Comparison of ENCODE assay signal across 15 cellular contexts in the genomic region with DNA sequence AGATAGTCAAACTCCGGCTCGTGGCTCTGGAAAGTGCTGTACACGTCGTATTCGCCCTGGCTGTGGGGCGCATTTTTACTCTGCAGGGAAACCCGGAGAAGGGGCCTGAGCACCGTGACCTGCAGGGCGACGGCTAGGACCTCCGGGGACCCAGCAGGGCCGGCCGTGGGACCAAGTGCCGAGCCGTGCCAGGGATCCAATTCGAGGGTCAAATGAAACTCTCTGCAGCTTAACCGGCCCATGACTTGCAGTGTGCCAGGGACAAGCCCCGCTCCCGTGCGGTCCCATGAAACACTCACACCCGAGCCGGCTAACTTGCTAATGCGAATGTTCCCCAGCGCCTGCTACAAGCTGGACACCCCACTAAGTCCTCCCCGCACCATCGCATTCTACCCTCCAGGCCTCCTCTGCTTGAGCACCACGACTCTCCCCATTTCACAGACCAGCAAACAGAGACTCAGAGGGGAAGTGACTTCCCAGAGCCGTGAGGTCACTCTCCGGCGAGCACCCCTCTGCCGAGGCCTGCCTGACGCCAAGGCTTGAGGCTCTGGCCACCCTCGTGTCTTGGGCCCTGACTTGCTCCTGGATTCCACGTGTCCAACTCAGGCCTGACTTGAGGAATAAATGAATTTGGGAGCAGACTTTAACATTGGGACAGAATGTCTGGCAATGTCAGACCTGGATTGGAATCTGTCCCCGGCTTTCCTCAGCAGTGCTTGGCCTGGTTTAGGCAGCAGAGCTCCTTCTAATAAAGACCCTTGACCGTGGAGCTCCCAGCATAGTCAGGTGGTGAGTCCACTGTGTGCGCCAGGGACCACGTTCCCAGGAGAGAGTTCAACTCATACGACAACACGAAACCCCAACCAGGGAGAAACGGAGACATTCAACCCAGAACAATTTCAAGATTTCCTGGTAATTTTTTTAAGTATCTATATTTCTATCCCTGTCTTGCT.
DNase-seq lines count a peak whose midpoint lies in the region; ATAC-seq, FAIRE-seq and TF ChIP-seq lines count a peak whose summit lies in the region.
"Had no signal": no experiment of that assay in that cellular context is flagged by ENCODE, and none has a peak within 500 bp of the region (broad histone marks: within the 10 kb centered on the region; RNA-seq: fewer than 3 reads in every experiment).

No MANE protein-coding gene starts in this region.

- H2BK5ac ChIP-seq in H1 (ENCODE audit: low read depth, low read length) = no peak overlapping the region

- DNase-seq in WTC11 (ENCODE audit: low spot score) (no peak), H1 (ENCODE audit: low read depth in 1 of 2, low spot score in 2 of 2) (no peak), neural progenitor cell (ENCODE audit: low spot score) (no peak), aorta (peak; percentile 33 to 64), NCI-H510A (lab: John Stamatoyannopoulos, UW) (no peak)
- no peak for DNase-seq in stimulated activated CD8-positive, alpha-beta memory T cell treated with anti-CD3 and anti-CD28 coated beads, Interleukin-4, amount 100 ng/mL, for 48 hours
- DNase-seq: BE2C; CD4-positive, alpha-beta memory T cell; DMS79 had no signal

- intact Hi-C loops in aorta (cut with DNase I) = no loop called here

- H3K27ac Mint-ChIP-seq in WTC11 = peak overlapping the region; percentile 4; the same call in 1 of the 2 replicates
- H3K27ac Mint-ChIP-seq in neural progenitor cell = peak overlapping the region; percentile 84
- H3K27ac Mint-ChIP-seq: GM23338 had no signal

- H3K36me3 Mint-ChIP-seq in WTC11 = no peaks in the 10 kb centered on the region
- no peaks in the 10 kb centered on the region for H3K36me3 Mint-ChIP-seq in neural progenitor cell
- H3K36me3 Mint-ChIP-seq: CD4-positive, alpha-beta memory T cell had no signal

- TF ChIP-seq EP300 in H1 (IDR thresholded peaks at IDR 0.05; ENCODE audit: borderline replicate concordance in 1 of 2, low read depth in 2 of 2, low read length in 2 of 2) = no peak

- POLR2A ChIA-PET in WTC11 (lab: Charles Lee) (no interaction called here), H1 (lab: Charles Lee; ENCODE audit: partially characterized antibody) (no interaction called here)

- TF ChIP-seq POLR2A in H1 (IDR thresholded peaks at IDR 0.05; ENCODE audit: control extremely low read depth in 1 of 2, low read depth in 2 of 2, low read length in 2 of 2) = no peak

- H3K9me3 ChIP-seq in H1 (ENCODE audit: insufficient read depth in 2 of 2, low read depth in 1 of 2, low read length in 1 of 2) = no peaks in the 10 kb centered on the region
- no peaks in the 10 kb centered on the region for H3K9me3 ChIP-seq in neural progenitor cell (ENCODE audit: low read depth)
- H3K9me3 ChIP-seq in aorta (ENCODE audit: control insufficient read depth, low read length) = no peaks in the 10 kb centered on the region
- H3K9me3 ChIP-seq: A549, BE2C, HAP-1 had no signal

- no peak for ATAC-seq in WTC11
- ATAC-seq in aorta (ENCODE audit: low FRiP score) = no peak
- ATAC-seq: A549, GM12878 had no signal

- no peaks in the 10 kb centered on the region; the same call in 1 of the 2 replicates for H3K27me3 Mint-ChIP-seq in WTC11 (ENCODE audit: low read depth)
- peaks cover 23% of the 10 kb centered on the region for H3K27me3 Mint-ChIP-seq in neural progenitor cell (ENCODE audit: insufficient read depth, low read depth)

- H3K79me1 ChIP-seq in H1 (ENCODE audit: low read depth, low read length) = no peaks in the 10 kb centered on the region

- H3K9ac ChIP-seq in H1 (replicated peaks in 1 of 4; ENCODE audit: extremely low read depth in 1 of 4, low read depth in 3 of 4, low read length in 3 of 4) (no peak overlapping the region), neural progenitor cell (no peak overlapping the region)

- WGBS in H1 (ENCODE audit: extremely low coverage in 1 of 2, insufficient coverage in 1 of 2, insufficient read length in 1 of 2, insufficient replicate concordance in 2 of 2, low coverage in 1 of 2, low lambda C conversion rate in 2 of 2, missing lambda C conversion rate in 1 of 2), 2 experiments = 88% methylated on average over 32 of the region's 41 CpGs; no CpG with 5 or more reads in 1 of the 2 experiments
- WGBS in aorta, 2 donors = 92% methylated on average over 41 of the region's 41 CpGs

- FAIRE-seq in H1 (lab: Jason Lieb, UNC) = no peak
- FAIRE-seq: A549, GM12878, GM18507 had no signal

- H3K27me3 ChIP-seq in H1 (replicated peaks in 1 of 4; ENCODE audit: control insufficient read depth in 3 of 4, extremely low read depth in 1 of 4, insufficient read depth in 3 of 4, low read length in 3 of 4) (no peaks in the 10 kb centered on the region), neural progenitor cell (no peaks in the 10 kb centered on the region), aorta (ENCODE audit: control insufficient read depth in 1 of 2, insufficient read depth in 2 of 2, low read length in 1 of 2) (no peaks in the 10 kb centered on the region)
- H3K27me3 ChIP-seq: BE2C had no signal

- H3K4me3 Mint-ChIP-seq in WTC11 (no peak overlapping the region), neural progenitor cell (no peak overlapping the region)
- H3K4me3 Mint-ChIP-seq: CD4-positive, alpha-beta memory T cell; GM23338 had no signal

- H2BK12ac ChIP-seq in H1 (ENCODE audit: low read depth, low read length) = no peak overlapping the region

- no peak overlapping the region for H3K4ac ChIP-seq in H1 (replicated peaks; ENCODE audit: insufficient read length, low read depth, low read length)

- TF ChIP-seq CTCF in WTC11 (IDR thresholded peaks at IDR 0.05) (no peak), H1 (IDR thresholded peaks at IDR 0.05; ENCODE audit: control extremely low read depth in 1 of 3, insufficient read depth in 1 of 3, low read depth in 1 of 3, low read length in 3 of 3) (no peak), neural progenitor cell (IDR thresholded peaks at IDR 0.05) (no peak)

- H3K27ac ChIP-seq in H1 (ENCODE audit: low read depth, low read length) (no peak overlapping the region), neural progenitor cell (no peak overlapping the region), aorta (ENCODE audit: low read depth in 1 of 2, low read length in 2 of 2) (no peak overlapping the region)
- H3K27ac ChIP-seq: A549, C4-2B had no signal

- H3K18ac ChIP-seq in H1 (ENCODE audit: extremely low read depth, low read length) = no peak overlapping the region

- no peak overlapping the region for H2AFZ ChIP-seq in H1 (ENCODE audit: low read length)
- H2AFZ ChIP-seq in neural progenitor cell (replicated peaks) = no peak overlapping the region
- H2AFZ ChIP-seq: GM23338 had no signal

- no peak overlapping the region for H4K91ac ChIP-seq in H1 (replicated peaks; ENCODE audit: insufficient read length, low read length)

- H3K79me2 ChIP-seq in H1 (ENCODE audit: control insufficient read depth in 1 of 2, insufficient read depth in 2 of 2, low read length in 2 of 2) (no peaks in the 10 kb centered on the region), neural progenitor cell (ENCODE audit: low read depth) (no peaks in the 10 kb centered on the region)

- H3K4me2 ChIP-seq in H1 (ENCODE audit: insufficient read depth in 1 of 2, low read depth in 2 of 2, low read length in 2 of 2) (no peak overlapping the region), neural progenitor cell (peak overlapping the region; percentile 52)
- H3K4me2 ChIP-seq: A549, GM23338 had no signal

- no peak overlapping the region for H2BK120ac ChIP-seq in H1 (replicated peaks; ENCODE audit: low read depth, low read length)

- no peaks in the 10 kb centered on the region for H4K20me1 ChIP-seq in H1 (replicated peaks in 1 of 2; ENCODE audit: control insufficient read depth in 1 of 2, insufficient read depth in 2 of 2, low read length in 2 of 2)
- no peaks in the 10 kb centered on the region for H4K20me1 ChIP-seq in neural progenitor cell (ENCODE audit: low read depth)

- no peak overlapping the region for H2BK20ac ChIP-seq in H1 (ENCODE audit: low read length)

- H3K36me3 ChIP-seq in H1 (ENCODE audit: control insufficient read depth in 2 of 4, insufficient read depth in 4 of 4, low read length in 3 of 4) = no peaks in the 10 kb centered on the region
- H3K36me3 ChIP-seq in neural progenitor cell = no peaks in the 10 kb centered on the region
- no peaks in the 10 kb centered on the region for H3K36me3 ChIP-seq in aorta (ENCODE audit: control insufficient read depth in 1 of 2, insufficient read depth in 2 of 2, low read length in 1 of 2)
- H3K36me3 ChIP-seq: BE2C had no signal

- H2BK15ac ChIP-seq in H1 (ENCODE audit: low read length) = no peak overlapping the region

- no peak overlapping the region for H3K23ac ChIP-seq in H1 (ENCODE audit: insufficient read length)

- TF ChIP-seq RAD21 in H1 (IDR thresholded peaks at IDR 0.05 in 1 of 2, conservative IDR thresholded peaks at IDR 0.05 in 1 of 2; ENCODE audit: low read depth in 2 of 2, low read length in 2 of 2) = no peak

- H3F3A ChIP-seq in neural progenitor cell (ENCODE audit: low read depth) = no peaks in the 10 kb centered on the region

- H2AK5ac ChIP-seq in H1 (ENCODE audit: low read depth, low read length) = no peak overlapping the region

- H3K4me1 Mint-ChIP-seq in WTC11 = peaks cover 14% of the 10 kb centered on the region
- H3K4me1 Mint-ChIP-seq in neural progenitor cell = peaks cover 23% of the 10 kb centered on the region
- H3K4me1 Mint-ChIP-seq: CD4-positive, alpha-beta memory T cell had no signal

- H4K5ac ChIP-seq in H1 (ENCODE audit: insufficient read length, low read depth, low read length) = no peak overlapping the region

- H4K8ac ChIP-seq in H1 (ENCODE audit: extremely low read depth, insufficient read depth, low read length) = peak overlapping the region; percentile 7; the same call in 1 of the 2 replicates

- no peak overlapping the region for H3K4me3 ChIP-seq in H1 (ENCODE audit: extremely low read depth in 1 of 4, insufficient read depth in 2 of 4, low read depth in 3 of 4, low read length in 4 of 4)
- H3K4me3 ChIP-seq in neural progenitor cell = no peak overlapping the region
- H3K4me3 ChIP-seq in aorta (ENCODE audit: low read length in 2 of 2) = no peak overlapping the region
- H3K4me3 ChIP-seq: A549, GM12878, GM23338, HAP-1 had no signal

- H3K14ac ChIP-seq in H1 (ENCODE audit: insufficient read length) = no peak overlapping the region

- H3K4me1 ChIP-seq in H1 (replicated peaks in 1 of 4; ENCODE audit: control insufficient read depth in 3 of 4, insufficient read depth in 4 of 4, low read length in 3 of 4) (peaks cover 0 to 10% (median 1%) of the 10 kb centered on the region in 4 experiments; a peak in 2 of 7 replicates), neural progenitor cell (peaks cover 26% of the 10 kb centered on the region), aorta (ENCODE audit: control insufficient read depth in 1 of 2, insufficient read depth in 2 of 2, low read length in 2 of 2) (no peaks in the 10 kb centered on the region)
- H3K4me1 ChIP-seq: A549, BE2C, HAP-1 had no signal

- H3K9me3 Mint-ChIP-seq in WTC11 (no peaks in the 10 kb centered on the region), neural progenitor cell (no peaks in the 10 kb centered on the region)

- H3K23me2 ChIP-seq in H1 (ENCODE audit: low read depth, low read length) = no peaks in the 10 kb centered on the region; the same call in 1 of the 2 replicates

- CTCF ChIA-PET in WTC11 (lab: Charles Lee) = interaction anchor here (0.9 to 1.3 kb wide), 2 partner anchors 47 to 168 kb away, joined by 3 to 4 read pairs; no protein-coding TSS in a partner anchor
- CTCF ChIA-PET in H1 (lab: Charles Lee; ENCODE audit: partially characterized antibody) = interaction anchor here (0.8 to 1.8 kb wide), 7 partner anchors 46 to 170 kb away, joined by 3 to 4 read pairs (median 4); no protein-coding TSS in a partner anchor

- H3K56ac ChIP-seq in H1 (replicated peaks; ENCODE audit: insufficient read length, low read depth, low read length) = no peak overlapping the region

Comparison
In these comparisons a context has a peak if more than half of its experiments do, and no peak if none do; other contexts are left out.
1. DNase-seq: peak in aorta (2 of 2); none in WTC11 (single experiment), H1 (0 of 2), neural progenitor cell (single experiment), NCI-H510A (single experiment) and stimulated activated CD8-positive, alpha-beta memory T cell treated with anti-CD3 and anti-CD28 coated beads, Interleukin-4, amount 100 ng/mL, for 48 hours (single experiment).